ENCODE assay signal across 36 cellular contexts in genomic region chr7:36761835-36762234, GRCh38. TPM values are rescaled to one million over a fixed set of nuclear protein-coding genes. Genes with fewer than 3 reads are reported as not detected.
"Had no signal": no experiment of that assay in that cellular context is flagged by ENCODE, and none has a peak within 500 bp of the region (broad histone marks: within the 10 kb centered on the region; RNA-seq: fewer than 3 reads in every experiment).

No MANE protein-coding gene starts in this region.

- DNase-seq: activated B cell treated with CpG ODN at 0.5 μM for 24 hours; activated CD4-positive, alpha-beta T cell treated with anti-CD3 and anti-CD28 coated beads for 48 hours; activated CD4-positive, alpha-beta T cell treated with anti-CD3 and anti-CD28 coated beads, Interleukin-2, amount 50 U/mL, for 4 hours; activated CD4-positive, CD25-positive, alpha-beta regulatory T cell treated with anti-CD3 and anti-CD28 coated beads, Interleukin-2, amount 50 U/mL, for 72 hours; activated CD8-positive, alpha-beta T cell treated with anti-CD3 and anti-CD28 coated beads for 36 hours; activated effector memory CD4-positive, alpha-beta T cell treated with anti-CD3 and anti-CD28 coated beads, Interleukin-2, amount 50 U/mL, for 16 hours; activated naive CD4-positive, alpha-beta T cell; activated naive CD4-positive, alpha-beta T cell treated with anti-CD3 and anti-CD28 coated beads, Interleukin-2, amount 50 U/mL, for 16 hours; activated naive CD8-positive, alpha-beta T cell treated with anti-CD3 and anti-CD28 coated beads for 36 hours; activated T-cell treated with anti-CD3 and anti-CD28 coated beads, Interleukin-2, amount 50 U/mL, for 1 hour; activated T-cell treated with anti-CD3 and anti-CD28 coated beads, Interleukin-2, amount 50 U/mL, for 72 hours; amniotic stem cell; aorta; brain microvascular endothelial cell; central memory CD4-positive, alpha-beta T cell; NCI-H1105; NCI-H1417 treated with DMSO at 0.1 percent for 48 hours; NCI-H187 treated with DMSO at 0.1 percent for 48 hours; NCI-H2081; NCI-H2171 treated with DMSO at 0.1 percent for 48 hours; NCI-H226; NCI-H446 treated with DMSO at 0.1 percent for 48 hours; NCI-H524; NCI-H69; NK-92 treated with Interleukin-12 subunit alpha and Interleukin-12 subunit beta, amount 100 ng/mL, for 24 hours; PC-3; SW 1271; T-helper 1 cell; T-helper 2 cell; T-helper 9 cell had no signal

- H3K27me3 Mint-ChIP-seq: activated B cell treated with CpG ODN at 0.5 μM for 24 hours; activated CD8-positive, alpha-beta T cell treated with anti-CD3 and anti-CD28 coated beads for 36 hours; activated naive CD8-positive, alpha-beta T cell treated with anti-CD3 and anti-CD28 coated beads for 36 hours; activated T-helper 17 cell treated with anti-CD3 and anti-CD28 coated beads, Interleukin-2, amount 50 U/mL, for 72 hours had no signal

- H3K4me1 Mint-ChIP-seq: activated T-helper 17 cell treated with anti-CD3 and anti-CD28 coated beads, Interleukin-2, amount 50 U/mL, for 72 hours had no signal

- ATAC-seq: activated CD8-positive, alpha-beta T cell treated with anti-CD3 and anti-CD28 coated beads for 36 hours; activated T-cell treated with anti-CD3 and anti-CD28 coated beads, Interleukin-2, amount 50 U/mL, for 72 hours; activated T-helper 17 cell treated with anti-CD3 and anti-CD28 coated beads, Interleukin-2, amount 50 U/mL, for 72 hours; K562; PC-3; Right ventricle myocardium inferior had no signal

- H3K36me3 ChIP-seq: brain microvascular endothelial cell had no signal

- H3K4me3 Mint-ChIP-seq: activated B cell treated with CpG ODN at 0.5 μM for 24 hours; activated CD8-positive, alpha-beta T cell treated with anti-CD3 and anti-CD28 coated beads for 36 hours; activated naive CD8-positive, alpha-beta T cell treated with anti-CD3 and anti-CD28 coated beads for 36 hours; activated T-cell treated with anti-CD3 and anti-CD28 coated beads, Interleukin-2, amount 50 U/mL, for 72 hours; activated T-helper 17 cell treated with anti-CD3 and anti-CD28 coated beads, Interleukin-2, amount 50 U/mL, for 72 hours had no signal

- H3K9me3 Mint-ChIP-seq: activated B cell treated with CpG ODN at 0.5 μM for 24 hours; activated CD8-positive, alpha-beta T cell treated with anti-CD3 and anti-CD28 coated beads for 36 hours; activated T-helper 17 cell treated with anti-CD3 and anti-CD28 coated beads, Interleukin-2, amount 50 U/mL, for 72 hours had no signal

- H3K27ac Mint-ChIP-seq: activated B cell treated with CpG ODN at 0.5 μM for 24 hours; activated CD8-positive, alpha-beta T cell treated with anti-CD3 and anti-CD28 coated beads for 36 hours; activated naive CD8-positive, alpha-beta T cell treated with anti-CD3 and anti-CD28 coated beads for 36 hours; activated T-cell treated with anti-CD3 and anti-CD28 coated beads, Interleukin-2, amount 50 U/mL, for 72 hours; activated T-helper 17 cell treated with anti-CD3 and anti-CD28 coated beads, Interleukin-2, amount 50 U/mL, for 72 hours had no signal

- H3K4me3 ChIP-seq: K562 had no signal

- H3K27me3 ChIP-seq: brain microvascular endothelial cell had no signal

- H3K27ac ChIP-seq: brain microvascular endothelial cell, RWPE1, VCaP had no signal

RNA-seq across cellular contexts. Expression of gene AOAH, which starts 37.5 kb away (rescaled TPM):
- total RNA-seq: K562, MCF 10A, PC-3 had no signal
